In the genomic region with DNA sequence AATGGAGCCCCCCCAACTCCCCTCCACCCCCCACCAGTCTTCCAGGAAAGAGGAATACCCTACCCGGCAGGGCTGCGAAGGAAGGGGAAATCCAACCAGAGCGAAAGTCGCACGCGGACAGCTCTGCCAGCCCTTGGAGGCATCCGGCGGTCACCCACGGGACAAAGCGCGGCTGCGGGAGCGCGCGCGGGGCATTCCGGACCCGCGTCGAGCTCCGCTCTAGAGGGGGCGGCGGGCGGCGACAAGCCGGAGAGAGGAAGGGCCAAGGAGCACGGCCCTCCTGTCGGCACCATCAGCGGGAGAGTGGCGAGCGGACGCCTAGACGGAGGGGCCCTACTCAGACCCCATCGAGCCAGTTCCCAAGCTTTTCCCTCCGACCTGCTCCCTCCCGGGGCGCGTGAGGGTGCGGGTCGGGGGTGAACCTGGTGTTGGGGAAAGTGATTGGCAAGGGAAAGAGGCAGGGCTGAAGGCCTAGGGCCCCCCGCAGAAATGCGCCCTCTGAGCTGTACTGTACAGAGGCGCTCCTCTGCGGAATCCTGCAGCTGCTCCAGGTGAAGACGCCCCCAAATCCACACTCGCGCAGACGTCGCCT, we compare ENCODE assay signal across 1 cellular context.
TF ChIP-seq lines count a peak whose summit lies in the region.

No MANE protein-coding gene starts in this region.

TF ChIP-seq in IMR-90, 13 proteins besides CTCF, POLR2A, EP300 and RAD21:
- TF ChIP-seq, protein P1, sequence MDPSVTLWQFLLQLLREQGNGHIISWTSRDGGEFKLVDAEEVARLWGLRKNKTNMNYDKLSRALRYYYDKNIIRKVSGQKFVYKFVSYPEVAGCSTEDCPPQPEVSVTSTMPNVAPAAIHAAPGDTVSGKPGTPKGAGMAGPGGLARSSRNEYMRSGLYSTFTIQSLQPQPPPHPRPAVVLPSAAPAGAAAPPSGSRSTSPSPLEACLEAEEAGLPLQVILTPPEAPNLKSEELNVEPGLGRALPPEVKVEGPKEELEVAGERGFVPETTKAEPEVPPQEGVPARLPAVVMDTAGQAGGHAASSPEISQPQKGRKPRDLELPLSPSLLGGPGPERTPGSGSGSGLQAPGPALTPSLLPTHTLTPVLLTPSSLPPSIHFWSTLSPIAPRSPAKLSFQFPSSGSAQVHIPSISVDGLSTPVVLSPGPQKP (IDR thresholded peaks at IDR 0.05; ENCODE audit: borderline replicate concordance, low read depth, low read length), result no peak
- TF ChIP-seq MXI1 (IDR thresholded peaks at IDR 0.05; ENCODE audit: borderline replicate concordance, low read depth, low read length) (no peak), CEBPB (IDR thresholded peaks at IDR 0.05; ENCODE audit: low read depth, low read length) (no peak), NFE2L2 (IDR thresholded peaks at IDR 0.05; ENCODE audit: low read depth, low read length) (no peak), MAFK (IDR thresholded peaks at IDR 0.05; ENCODE audit: low read depth, low read length) (no peak), BHLHE40 (IDR thresholded peaks at IDR 0.05; ENCODE audit: low read depth, low read length) (no peak), MAZ (IDR thresholded peaks at IDR 0.05; ENCODE audit: borderline replicate concordance, low read depth, low read length) (no peak), RFX5 (IDR thresholded peaks at IDR 0.05; ENCODE audit: low read depth, low read length) (no peak), CHD1 (IDR thresholded peaks at IDR 0.05; ENCODE audit: low read depth, low read length) (no peak), FOS (IDR thresholded peaks at IDR 0.05; ENCODE audit: low read depth, low read length) (no peak), SMC3 (IDR thresholded peaks at IDR 0.05; ENCODE audit: low read depth, low read length) (no peak), RCOR1 (IDR thresholded peaks at IDR 0.05; ENCODE audit: insufficient replicate concordance, low read length) (no peak)
- TF ChIP-seq, protein P2, sequence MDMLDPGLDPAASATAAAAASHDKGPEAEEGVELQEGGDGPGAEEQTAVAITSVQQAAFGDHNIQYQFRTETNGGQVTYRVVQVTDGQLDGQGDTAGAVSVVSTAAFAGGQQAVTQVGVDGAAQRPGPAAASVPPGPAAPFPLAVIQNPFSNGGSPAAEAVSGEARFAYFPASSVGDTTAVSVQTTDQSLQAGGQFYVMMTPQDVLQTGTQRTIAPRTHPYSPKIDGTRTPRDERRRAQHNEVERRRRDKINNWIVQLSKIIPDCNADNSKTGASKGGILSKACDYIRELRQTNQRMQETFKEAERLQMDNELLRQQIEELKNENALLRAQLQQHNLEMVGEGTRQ (IDR thresholded peaks at IDR 0.05; ENCODE audit: low read depth, low read length), result no peak
